20 cellular contexts compared by ENCODE assay signal in the genomic region with DNA sequence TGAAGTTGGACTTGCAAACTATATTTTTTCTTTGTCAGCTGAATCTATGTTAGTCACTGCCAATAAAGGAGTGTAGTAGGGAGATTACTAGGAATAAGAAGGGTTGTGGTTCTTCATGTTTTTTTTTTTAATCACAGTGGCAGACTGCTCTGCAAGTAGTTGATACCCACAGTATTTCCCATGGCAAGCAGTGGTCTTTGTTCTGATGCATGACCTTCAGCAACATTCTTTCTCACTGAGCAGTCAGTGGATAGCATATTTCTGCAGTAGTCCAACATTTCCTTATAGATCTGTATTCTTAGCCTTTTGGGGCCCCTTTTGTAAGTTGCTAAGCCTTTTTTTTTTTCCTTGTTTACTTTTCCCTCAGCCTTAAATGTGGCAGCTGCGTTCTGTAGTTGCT.
"Had no signal": no experiment of that assay in that cellular context is flagged by ENCODE, and none has a peak within 500 bp of the region (broad histone marks: within the 10 kb centered on the region; RNA-seq: fewer than 3 reads in every experiment).

No MANE protein-coding gene starts in this region.

- H3K4me3 ChIP-seq: esophagus squamous epithelium, ovary, spleen, tibial nerve had no signal

- ATAC-seq: activated CD4-positive, CD25-positive, alpha-beta regulatory T cell treated with anti-CD3 and anti-CD28 coated beads, Interleukin-2, amount 50 U/mL, for 24 hours had no signal

- DNase-seq: activated CD4-positive, alpha-beta T cell treated with anti-CD3 and anti-CD28 coated beads for 48 hours; activated CD4-positive, alpha-beta T cell treated with anti-CD3 and anti-CD28 coated beads, Interleukin-2, amount 50 U/mL, for 48 hours; activated CD8-positive, alpha-beta memory T cell treated with anti-CD3 and anti-CD28 coated beads for 24 hours; activated gamma-delta T cell; activated naive CD4-positive, alpha-beta T cell treated with anti-CD3 and anti-CD28 coated beads, Interleukin-2, amount 10 ng/mL, durations not matched to agents 7 days and 5 days; activated naive CD8-positive, alpha-beta T cell treated with anti-CD3 and anti-CD28 coated beads, Interleukin-2, amount 10 ng/mL, durations not matched to agents 7 days and 5 days; activated T-cell treated with anti-CD3 and anti-CD28 coated beads, Interleukin-2, amount 50 U/mL, for 1 hour; esophagus squamous epithelium; foreskin melanocyte; glutamatergic neuron; naive B cell; nephron progenitor cell; ovary; retina; spleen; stimulated activated naive CD4-positive, alpha-beta T cell treated with Interleukin-2 at 50 U/mL for 16 hours; T-helper 9 cell; WERI-Rb-1 had no signal
